In the genomic region with DNA sequence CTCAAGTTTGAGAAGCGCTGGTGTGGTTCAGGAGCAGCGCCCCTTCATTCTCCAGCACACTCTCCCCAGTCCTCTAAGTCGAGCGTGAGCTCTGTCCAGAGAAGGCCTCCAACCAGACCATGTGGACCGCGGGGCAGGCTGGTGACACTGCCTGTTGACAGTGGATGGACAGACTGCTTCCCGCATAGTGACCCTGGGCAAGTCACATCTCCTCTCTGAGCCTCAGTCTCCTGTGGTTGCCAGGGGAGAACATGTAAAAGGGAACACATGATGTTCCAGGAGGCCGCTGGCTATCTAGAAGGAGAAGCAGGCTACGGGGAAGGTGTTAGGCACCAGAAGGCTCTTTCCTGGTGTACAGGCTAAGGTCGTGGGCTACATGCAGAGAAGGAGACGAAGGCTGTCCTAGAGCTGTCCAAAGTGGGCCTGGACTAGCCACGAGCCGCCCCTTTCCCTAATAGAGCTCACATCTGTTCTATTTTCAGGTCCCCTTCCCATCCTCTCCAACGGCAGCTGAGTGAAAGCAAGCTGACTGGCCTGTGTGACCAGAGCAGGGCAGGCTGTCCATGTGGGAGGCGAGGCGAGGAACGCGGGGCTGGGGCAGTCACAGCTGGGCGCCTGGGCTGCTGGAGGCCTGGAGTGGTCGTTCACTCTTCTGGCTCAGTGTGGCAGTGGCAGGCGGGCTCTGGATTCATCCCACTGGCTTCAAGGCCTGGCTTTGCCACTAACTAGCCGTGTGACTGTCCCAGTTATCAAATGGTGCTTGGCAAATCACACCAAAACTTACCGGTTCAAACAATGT, we compare ENCODE assay signal across 10 cellular contexts. TPM values are rescaled to one million over a fixed set of nuclear protein-coding genes. Genes with fewer than 3 reads are reported as not detected.
DNase-seq lines count a peak whose midpoint lies in the region; ATAC-seq and TF ChIP-seq lines count a peak whose summit lies in the region.
"Had no signal": no experiment of that assay in that cellular context is flagged by ENCODE, and none has a peak within 500 bp of the region (broad histone marks: within the 10 kb centered on the region; RNA-seq: fewer than 3 reads in every experiment).

No MANE protein-coding gene starts in this region.

- peaks cover 51% of the 10 kb centered on the region for H3K36me3 Mint-ChIP-seq in T-cell

- H3K4me1 ChIP-seq in fibroblast of lung (ENCODE audit: control insufficient read depth, extremely low read depth, insufficient read depth, low read length), result peaks cover 9% of the 10 kb centered on the region
- H3K4me1 ChIP-seq in skeletal muscle satellite cell (ENCODE audit: control insufficient read depth, insufficient read depth, low read length), result peaks cover 16% of the 10 kb centered on the region

- H3K4me2 ChIP-seq in fibroblast of lung (ENCODE audit: extremely low read depth, insufficient read depth, low read length) (no peak overlapping the region), skeletal muscle satellite cell (ENCODE audit: low read length) (peak overlapping the region; percentile 22)

- H4K20me1 ChIP-seq in fibroblast of lung (ENCODE audit: control insufficient read depth, extremely low read depth, insufficient read depth, low read length), result no peaks in the 10 kb centered on the region

- no peak overlapping the region for H3K4me3 ChIP-seq in fibroblast of lung (replicated peaks in 1 of 4; ENCODE audit: control extremely low read depth in 1 of 4, insufficient read depth in 1 of 4, low read depth in 3 of 4, low read length in 4 of 4)
- H3K4me3 ChIP-seq in skeletal muscle satellite cell (ENCODE audit: low read length), result no peak overlapping the region

- H3K9me3 ChIP-seq in fibroblast of lung (ENCODE audit: control insufficient read depth, insufficient read depth, low read depth, low read length) (no peaks in the 10 kb centered on the region), skeletal muscle satellite cell (replicated peaks; ENCODE audit: low read length) (no peaks in the 10 kb centered on the region)

- peak; percentile 9 for ATAC-seq in GM18517 (IDR thresholded peaks at IDR 0.05; ENCODE audit: unreplicated experiment)
- ATAC-seq in T-cell (replicated peaks in 1 of 4), result no peak
- no peak for ATAC-seq in GM18873 (IDR thresholded peaks at IDR 0.05; ENCODE audit: low FRiP score, unreplicated experiment)
- ATAC-seq in HG03196 (IDR thresholded peaks at IDR 0.05; ENCODE audit: unreplicated experiment), result no peak

- no peaks in the 10 kb centered on the region for H3K9me3 Mint-ChIP-seq in T-cell

- H3K9ac ChIP-seq in fibroblast of lung (ENCODE audit: insufficient read depth, low read length), result no peak overlapping the region
- peak overlapping the region; percentile 50 for H3K9ac ChIP-seq in skeletal muscle satellite cell (ENCODE audit: low read depth, low read length)

- H3K4me1 Mint-ChIP-seq in T-cell, result peaks cover 77 to 92% (median 90%) of the 10 kb centered on the region in 3 donors

- no peaks in the 10 kb centered on the region for H3K79me2 ChIP-seq in fibroblast of lung (ENCODE audit: control insufficient read depth, insufficient read depth, low read length)

- H3K27me3 ChIP-seq in fibroblast of lung (ENCODE audit: control insufficient read depth, insufficient read depth, low read length), result no peaks in the 10 kb centered on the region
- H3K27me3 ChIP-seq in skeletal muscle satellite cell (ENCODE audit: control insufficient read depth, insufficient read depth, low read length), result no peaks in the 10 kb centered on the region

- H3K27ac Mint-ChIP-seq in T-cell, result peak overlapping the region; percentile 99 to 100

- TF ChIP-seq CTCF in fibroblast of lung (conservative IDR thresholded peaks at IDR 0.05 in 1 of 2, IDR thresholded peaks at IDR 0.05 in 1 of 2; ENCODE audit: low read depth in 1 of 2, low read length in 2 of 2), result no peak

- no peak overlapping the region for H2AFZ ChIP-seq in fibroblast of lung (ENCODE audit: low read length)

- H3K27me3 Mint-ChIP-seq in T-cell, result no peaks in the 10 kb centered on the region

- peak overlapping the region; percentile 64 to 82 (median 68) for H3K4me3 Mint-ChIP-seq in T-cell

- CTCF ChIA-PET in T-cell (lab: Charles Lee), result interaction anchor here (0.8 to 1.6 kb wide), 3 partner anchors 11 to 25 kb away, joined by 3 to 9 read pairs (median 4); a partner anchor contains a TSS

- DNase-seq in T-cell, result peak in 3 of 34 experiments; percentile 2 to 18 (median 12)
- DNase-seq in fibroblast of lung (ENCODE audit: low read depth in 2 of 2), result no peak
- no peak for DNase-seq in middle frontal gyrus (ENCODE audit: extremely low spot score, low spot score)
- no peak for DNase-seq in SW480 (ENCODE audit: low spot score)
- DNase-seq: cortex of kidney, OCI-M1 had no signal

- H3K27ac ChIP-seq in fibroblast of lung (ENCODE audit: insufficient read depth, low read length), result peak overlapping the region; percentile 69

- H3K36me3 ChIP-seq in fibroblast of lung (ENCODE audit: control insufficient read depth, insufficient read depth, low read length) (no peaks in the 10 kb centered on the region), skeletal muscle satellite cell (ENCODE audit: insufficient read depth, low read length) (no peaks in the 10 kb centered on the region)

- POLR2A ChIA-PET in T-cell (lab: Charles Lee), result interaction anchor here in 1 of 2 donors (1.6 kb wide), 1 partner anchor 11 kb away, joined by 4 read pairs; a partner anchor contains a TSS

RNA-seq across cellular contexts. Expression of a gene that starts 11.1 kb away (rescaled TPM):
- total RNA-seq in T-cell (100 to 1,000 TPM; 141 to 206 (median 153) TPM), fibroblast of lung (3.0 and 3.1 TPM in 2 replicates)
- 2.2 TPM in 2 replicates for polyA plus RNA-seq in fibroblast of lung
- polyA plus RNA-seq in fibroblast of lung (2012), result 2.8 and 4.0 TPM in 2 replicates
- 0.52 and 11.0 TPM in 2 replicates for polyA minus RNA-seq in fibroblast of lung (ENCODE audit: low replicate concordance)
- 1.7 and 2.0 TPM in 2 replicates for total RNA-seq in skeletal muscle satellite cell (2012; rRNA removed)

RNA-seq across cellular contexts. Expression of a gene that starts 28.8 kb away (rescaled TPM):
- total RNA-seq in T-cell, result 10 to 100 TPM; 31.1 to 69.2 (median 51.5) TPM
- 68.1 and 83.7 TPM in 2 replicates for total RNA-seq in fibroblast of lung
- polyA plus RNA-seq in fibroblast of lung, result 18.5 and 27.7 TPM in 2 replicates
- 17.7 and 30.2 TPM in 2 replicates for polyA plus RNA-seq in fibroblast of lung (2012)
- polyA minus RNA-seq in fibroblast of lung (ENCODE audit: low replicate concordance), result 35.1 and 60.8 TPM in 2 replicates
- 41.5 and 48.4 TPM in 2 replicates for total RNA-seq in skeletal muscle satellite cell (2012; rRNA removed)

Comparison
In these comparisons a context has a peak if more than half of its experiments do, and no peak if none do; other contexts are left out.
1. RNA of a gene that starts 11.1 kb away (total RNA-seq): 141 to 206 TPM in T-cell; 3.0 to 3.1 TPM in fibroblast of lung; every median in the first group is over 10 times any median in the second.